Comparison of ENCODE assay signal across 8 cellular contexts in genomic region chr5:149271195-149271716, GRCh38. TPM values are rescaled to one million over a fixed set of nuclear protein-coding genes. Genes with fewer than 3 reads are reported as not detected.
DNase-seq lines count a peak whose midpoint lies in the region; ATAC-seq, FAIRE-seq and TF ChIP-seq lines count a peak whose summit lies in the region.

No MANE protein-coding gene starts in this region.

- H3K79me2 ChIP-seq in mesendoderm (ENCODE audit: control insufficient read depth, insufficient read depth, low read length) = no peaks in the 10 kb centered on the region

- no peak for FAIRE-seq in RCC 7860 (lab: Jason Lieb, UNC)

- H3K9ac ChIP-seq in mesendoderm (ENCODE audit: low read length) = peak overlapping the region; percentile 62

- H2BK15ac ChIP-seq in mesendoderm (replicated peaks; ENCODE audit: low read depth) = no peak overlapping the region

- TF ChIP-seq POLR2A in uterus (IDR thresholded peaks at IDR 0.05) = peak in 1 of 2 donors; percentile 17

- H3K4me1 ChIP-seq in heart right ventricle (peaks cover 0 to 74% (median 37%) of the 10 kb centered on the region in 9 donors), mesendoderm (ENCODE audit: control insufficient read depth, low read depth, low read length) (peaks cover 5% of the 10 kb centered on the region), uterus (peaks cover 0 to 4% of the 10 kb centered on the region in 2 donors)

- H3K9me3 ChIP-seq in heart right ventricle (peaks cover 0 to 16% (median 12%) of the 10 kb centered on the region in 11 donors), uterus (no peaks in the 10 kb centered on the region)

- H3K4me3 ChIP-seq in heart right ventricle (peak overlapping the region; percentile 58 to 88 (median 77)), mesendoderm (ENCODE audit: low read length) (peak overlapping the region; percentile 47), uterus (peak overlapping the region; percentile 49 to 75)

- H3K27me3 Mint-ChIP-seq in MCF 10A (ENCODE audit: insufficient read depth, unreplicated experiment) = no peaks in the 10 kb centered on the region

- H3K27ac ChIP-seq in heart right ventricle (peak overlapping the region; percentile 83 to 98 (median 95)), mesendoderm (ENCODE audit: low read depth, low read length) (no peak overlapping the region), uterus (peak overlapping the region; percentile 76 to 79)

- no peak overlapping the region for H2BK5ac ChIP-seq in mesendoderm (ENCODE audit: low read length)

- intact Hi-C loops in heart right ventricle (cut with DNase I) (loop anchor here in 4 of 10 donors (5.0 to 10.0 kb wide), 5 partner anchors 36 to 294 kb away; partner anchors contain the start of gene GRPEL2 (in 1 of the 4)), left cardiac atrium (cut with DNase I) (no loop called here), MCF 10A (cut with micrococcal nuclease) (loop anchor here (5.0 kb wide), 1 partner anchor 86 kb away; the partner anchor contains the start of gene PCYOX1L), uterus (cut with DNase I; ENCODE audit: low total_unique reads) (no loop called here)

- CTCF ChIA-PET in MCF 10A (lab: Yijun Ruan, JAX) = interaction anchor here (0.6 to 3.6 kb wide), 7 partner anchors 101 to 888 kb away, joined by 3 to 32 read pairs (median 5); partner anchors contain the start of gene FBXO38

- no TSS peak for BruUV-seq in MCF 10A (replicated peaks; lab: Mats Ljungman, UMichigan)

- peak overlapping the region; percentile 45 for H3K23ac ChIP-seq in mesendoderm (ENCODE audit: low read length)

- no peaks in the 10 kb centered on the region for H3K79me1 ChIP-seq in mesendoderm (ENCODE audit: low read length)

- no peak overlapping the region for H2BK120ac ChIP-seq in mesendoderm (ENCODE audit: low read depth, low read length)

- peaks cover 0 to 39% (median 0%) of the 10 kb centered on the region in 7 donors for H3K27me3 ChIP-seq in heart right ventricle
- peaks cover 7% of the 10 kb centered on the region for H3K27me3 ChIP-seq in mesendoderm (ENCODE audit: insufficient read depth, low read length, poor library complexity)
- H3K27me3 ChIP-seq in uterus = no peaks in the 10 kb centered on the region

- WGBS in heart right ventricle, 2 donors = 5 to 6% methylated on average over 29 to 40 of the region's 40 CpGs
- no CpG with 5 or more reads among the region's 40 CpGs for WGBS in mesendoderm (ENCODE audit: extremely low coverage, insufficient coverage, low lambda C conversion rate)

- TF ChIP-seq CTCF in heart right ventricle (IDR thresholded peaks at IDR 0.05) (no peak), MCF 10A (IDR thresholded peaks at IDR 0.05; ENCODE audit: unreplicated experiment) (no peak), uterus (IDR thresholded peaks at IDR 0.05) (no peak)

- no peak overlapping the region for H2AK5ac ChIP-seq in mesendoderm (ENCODE audit: low read length)

- H3K27ac Mint-ChIP-seq in MCF 10A (ENCODE audit: low read depth, unreplicated experiment) = no peak overlapping the region

- no peak overlapping the region for H4K5ac ChIP-seq in mesendoderm (ENCODE audit: low read length)

- H3K4me1 Mint-ChIP-seq in MCF 10A (ENCODE audit: insufficient read depth, unreplicated experiment) = peaks cover 14% of the 10 kb centered on the region

- H3K9me3 Mint-ChIP-seq in MCF 10A (ENCODE audit: unreplicated experiment) = peaks cover 8% of the 10 kb centered on the region

- H3K36me3 ChIP-seq in heart right ventricle = peaks cover 0 to 19% (median 0%) of the 10 kb centered on the region in 9 donors
- no peaks in the 10 kb centered on the region for H3K36me3 ChIP-seq in mesendoderm (ENCODE audit: control insufficient read depth, insufficient read depth, low read length)
- H3K36me3 ChIP-seq in uterus = no peaks in the 10 kb centered on the region

- no peak overlapping the region for H3K18ac ChIP-seq in mesendoderm (ENCODE audit: low read length)

- DNase-seq in heart right ventricle = no peak
- DNase-seq in left cardiac atrium = no peak
- DNase-seq in MCF 10A (ENCODE audit: unreplicated experiment) = peak; percentile 73
- peak; percentile 48 for DNase-seq in mesendoderm
- no peak for DNase-seq in uterus
- DNase-seq in NK-92 (lab: John Stamatoyannopoulos, UW; ENCODE audit: unreplicated experiment) = no peak
- no peak for DNase-seq in RCC 7860 (ENCODE audit: low spot score)

- peak overlapping the region; percentile 78 for H3K4me3 Mint-ChIP-seq in MCF 10A (ENCODE audit: unreplicated experiment)

- no peaks in the 10 kb centered on the region for H3K36me3 Mint-ChIP-seq in MCF 10A (ENCODE audit: insufficient read depth, unreplicated experiment)

- H3K56ac ChIP-seq in mesendoderm (ENCODE audit: low read length) = peak overlapping the region; percentile 85

- H4K8ac ChIP-seq in mesendoderm (ENCODE audit: low read depth, low read length) = no peak overlapping the region

- H3K4me2 ChIP-seq in mesendoderm (ENCODE audit: low read length) = peak overlapping the region; percentile 92

- H3K4ac ChIP-seq in mesendoderm (ENCODE audit: low read depth, low read length) = no peak overlapping the region

- POLR2A ChIA-PET in MCF 10A (lab: Yijun Ruan, JAX) = interaction anchor here (0.9 kb wide), 1 partner anchor 129 kb away, joined by 3 read pairs; no protein-coding TSS in a partner anchor

- no peak for ATAC-seq in heart right ventricle
- ATAC-seq in left cardiac atrium = no peak
- no peak for ATAC-seq in GM21526 (IDR thresholded peaks at IDR 0.05; ENCODE audit: low FRiP score, unreplicated experiment)

RNA-seq across cellular contexts. Expression of gene AFAP1L1, which starts 0.4 kb away (rescaled TPM):
- total RNA-seq in heart right ventricle (10 to 100 TPM; 30.3 to 61.6 (median 47.2) TPM), left cardiac atrium (10 to 100 TPM; 32.8 to 38.6 TPM), MCF 10A (2022) (4.8 TPM in 2 replicates), uterus (10 to 100 TPM in 3 of 4 donors, 1 to 10 TPM in 1; 5.3 to 26.9 (median 24.6) TPM)
- polyA plus RNA-seq in heart right ventricle = 10 to 100 TPM; 35.6 to 35.9 TPM
- 2.1 TPM for polyA plus RNA-seq in mesendoderm (2013, experiment 1 of 2)
- 1.8 TPM for polyA plus RNA-seq in mesendoderm (2013, experiment 2 of 2)

Comparison
In these comparisons a context has a peak if more than half of its experiments do, and no peak if none do; other contexts are left out.
1. DNase-seq: peak in MCF 10A (single experiment) and mesendoderm (single experiment); none in heart right ventricle (0 of 2), left cardiac atrium (single experiment), uterus (0 of 2), NK-92 (single experiment) and RCC 7860 (single experiment).
2. Peak in every context shown above with its lines, with median percentiles within 50 percentile points of each other: H3K4me3 ChIP-seq.